29 cellular contexts compared by ENCODE assay signal in genomic region chr10:128422221-128422620, GRCh38.
"Had no signal": no experiment of that assay in that cellular context is flagged by ENCODE, and none has a peak within 500 bp of the region (broad histone marks: within the 10 kb centered on the region; RNA-seq: fewer than 3 reads in every experiment).

No MANE protein-coding gene starts in this region.

- H3K27ac ChIP-seq: left ventricle myocardium inferior, pancreas, psoas muscle, skin epidermis, stomach, testis, thyroid gland, transverse colon, upper lobe of left lung had no signal

- H3K9me3 ChIP-seq: left ventricle myocardium inferior, mucosa of descending colon, pancreas, psoas muscle, stomach, testis, thyroid gland, transverse colon, upper lobe of left lung had no signal

- H3K4me3 Mint-ChIP-seq: immature natural killer cell; memory B cell; naive thymus-derived CD4-positive, alpha-beta T cell; natural killer cell treated with Interleukin-12 subunit alpha and Interleukin-12 subunit beta and Interleukin-15 and Interleukin-18, amount 100 ng/mL, for 72 hours; neural crest cell; stimulated activated naive B cell treated with anti-CD40 and anti-IgM and Interleukin-4, amounts not matched to agents 10 μg/mL and 1 μg/mL and 100 μg/mL, for 72 hours had no signal

- H3K27me3 ChIP-seq: pancreas, testis, thyroid gland, transverse colon, upper lobe of left lung had no signal

- DNase-seq: hypothalamus; immature natural killer cell; kidney; left ventricle myocardium inferior; midbrain; mucosa of descending colon; naive thymus-derived CD4-positive, alpha-beta T cell; nucleus accumbens; pancreas; posterior cingulate gyrus; psoas muscle; right cardiac atrium; stimulated activated CD4-positive, alpha-beta T cell treated with anti-CD3 and anti-CD28 coated beads, Interleukin-12 subunit alpha, Interleukin-12 subunit beta, amount 100 ng/mL, for 4 hours; stimulated activated CD4-positive, alpha-beta T cell treated with anti-CD3 and anti-CD28 coated beads, Interleukin-15, amount 100 ng/mL, for 24 hours; stimulated activated CD4-positive, alpha-beta T cell treated with anti-CD3 and anti-CD28 coated beads, Interleukin-2, amount 100 ng/mL, for 24 hours; stimulated activated CD4-positive, alpha-beta T cell treated with anti-CD3 and anti-CD28 coated beads, Interleukin-4, amount 100 ng/mL, for 1 hour; stimulated activated naive B cell treated with anti-CD40 and anti-IgM and Interleukin-4, amounts not matched to agents 10 μg/mL and 1 μg/mL and 100 μg/mL, for 72 hours; stimulated activated naive CD8-positive, alpha-beta T cell treated with anti-CD3 and anti-CD28 coated beads, Interleukin-15, Interleukin-2, amounts not matched to agents 100 U/mL and 50 U/mL, for 24 hours; stomach; testis; thyroid gland; transverse colon; upper lobe of left lung had no signal

- ATAC-seq: mucosa of descending colon; naive thymus-derived CD4-positive, alpha-beta T cell; natural killer cell treated with Interleukin-12 subunit alpha and Interleukin-12 subunit beta and Interleukin-15 and Interleukin-18, amount 100 ng/mL, for 72 hours; pancreas; psoas muscle; right cardiac atrium; sciatic nerve; stimulated activated naive B cell treated with anti-CD40 and anti-IgM and Interleukin-4, amounts not matched to agents 10 μg/mL and 1 μg/mL and 100 μg/mL, for 72 hours; stimulated activated naive CD8-positive, alpha-beta T cell treated with anti-CD3 and anti-CD28 coated beads, Interleukin-15, Interleukin-2, amounts not matched to agents 100 U/mL and 50 U/mL, for 24 hours had no signal

- H3K27ac Mint-ChIP-seq: immature natural killer cell; memory B cell; naive thymus-derived CD4-positive, alpha-beta T cell; natural killer cell treated with Interleukin-12 subunit alpha and Interleukin-12 subunit beta and Interleukin-15 and Interleukin-18, amount 100 ng/mL, for 72 hours; stimulated activated naive B cell treated with anti-CD40 and anti-IgM and Interleukin-4, amounts not matched to agents 10 μg/mL and 1 μg/mL and 100 μg/mL, for 72 hours had no signal

- H3K36me3 ChIP-seq: left ventricle myocardium inferior, pancreas, stomach, thyroid gland, transverse colon, upper lobe of left lung had no signal

- H3K9me3 Mint-ChIP-seq: immature natural killer cell; memory B cell; natural killer cell treated with Interleukin-12 subunit alpha and Interleukin-12 subunit beta and Interleukin-15 and Interleukin-18, amount 100 ng/mL, for 72 hours; neural crest cell had no signal

- FAIRE-seq: islet of Langerhans, kidney, pancreas had no signal

- H3K4me1 ChIP-seq: left ventricle myocardium inferior, pancreas, psoas muscle, stomach, testis, thyroid gland, transverse colon, upper lobe of left lung had no signal

- H3K4me3 ChIP-seq: left ventricle myocardium inferior, mucosa of descending colon, pancreas, psoas muscle, skin epidermis, stomach, testis, thyroid gland, transverse colon, upper lobe of left lung had no signal

- H3K4me1 Mint-ChIP-seq: immature natural killer cell; memory B cell; naive thymus-derived CD4-positive, alpha-beta T cell; neural crest cell; stimulated activated naive B cell treated with anti-CD40 and anti-IgM and Interleukin-4, amounts not matched to agents 10 μg/mL and 1 μg/mL and 100 μg/mL, for 72 hours had no signal

- H3K36me3 Mint-ChIP-seq: immature natural killer cell; memory B cell; naive thymus-derived CD4-positive, alpha-beta T cell; natural killer cell treated with Interleukin-12 subunit alpha and Interleukin-12 subunit beta and Interleukin-15 and Interleukin-18, amount 100 ng/mL, for 72 hours; stimulated activated naive B cell treated with anti-CD40 and anti-IgM and Interleukin-4, amounts not matched to agents 10 μg/mL and 1 μg/mL and 100 μg/mL, for 72 hours had no signal
